1 cellular context compared by ENCODE assay signal in genomic region chrX:134573683-134574035, GRCh38.
TF ChIP-seq lines count a peak whose summit lies in the region.

No MANE protein-coding gene starts in this region.

TF ChIP-seq in IMR-90, 13 proteins besides CTCF, POLR2A, EP300 and RAD21 (continued from another document):
- no peak for TF ChIP-seq USF2 (IDR thresholded peaks at IDR 0.05; ENCODE audit: low read depth, low read length)
- no peak for TF ChIP-seq RCOR1 (IDR thresholded peaks at IDR 0.05; ENCODE audit: insufficient replicate concordance, low read length)
- no peak for TF ChIP-seq FOS (IDR thresholded peaks at IDR 0.05; ENCODE audit: low read depth, low read length)
- no peak for TF ChIP-seq NFE2L2 (IDR thresholded peaks at IDR 0.05; ENCODE audit: low read depth, low read length)
- TF ChIP-seq CHD1 (IDR thresholded peaks at IDR 0.05; ENCODE audit: low read depth, low read length), result no peak
